Comparison of ENCODE assay signal across 12 cellular contexts in the genomic region with DNA sequence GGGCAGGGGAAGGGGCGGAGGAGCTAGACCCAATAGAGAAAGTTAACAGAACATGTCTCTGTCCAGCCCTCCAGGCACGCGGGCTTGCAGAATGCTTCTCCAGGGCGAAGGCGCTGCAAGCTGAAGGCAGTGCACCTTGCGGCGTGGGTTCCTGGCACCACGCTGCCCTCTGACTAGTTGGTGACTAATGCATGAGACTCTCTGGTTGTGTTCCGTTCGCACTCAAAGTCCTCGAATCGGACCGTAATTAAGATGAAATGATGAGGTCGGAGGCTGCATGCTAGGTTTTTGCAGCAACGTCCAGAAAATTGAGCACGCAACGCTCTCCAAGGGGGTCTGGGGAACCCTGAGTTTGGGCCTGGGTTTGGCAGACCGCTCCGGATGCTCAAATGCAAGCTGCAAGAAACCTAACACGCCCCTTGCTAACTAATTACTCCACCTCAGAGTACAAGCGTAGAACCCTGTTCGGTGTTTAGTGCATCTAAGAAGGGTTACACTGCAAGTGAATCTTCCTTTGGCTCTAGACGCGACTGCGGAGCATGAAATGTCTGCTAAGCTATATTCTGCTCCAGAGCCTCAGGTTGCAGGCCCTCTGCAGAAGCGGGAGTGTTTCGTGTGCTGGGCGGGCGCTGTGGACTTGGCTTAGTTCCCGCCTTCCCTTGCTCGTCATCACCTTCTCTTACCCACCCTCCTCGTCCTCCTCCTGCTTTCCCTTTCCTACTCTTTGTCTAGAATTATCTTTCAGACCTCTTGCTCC. TPM values are rescaled to one million over a fixed set of nuclear protein-coding genes. Genes with fewer than 3 reads are reported as not detected.
DNase-seq lines count a peak whose midpoint lies in the region; TF ChIP-seq lines count a peak whose summit lies in the region.
"Had no signal": no experiment of that assay in that cellular context is flagged by ENCODE, and none has a peak within 500 bp of the region (broad histone marks: within the 10 kb centered on the region; RNA-seq: fewer than 3 reads in every experiment).

No MANE protein-coding gene starts in this region.

- POLR2A ChIA-PET in CD8-positive, alpha-beta memory T cell (lab: Charles Lee): no interaction called here

- H3K27me3 ChIP-seq in CD8-positive, alpha-beta memory T cell (ENCODE audit: insufficient read depth, low read length, poor library complexity, severe bottlenecking): peaks cover 23% of the 10 kb centered on the region
- peaks cover 85% of the 10 kb centered on the region for H3K27me3 ChIP-seq in HUES6 (ENCODE audit: control insufficient read depth, insufficient read depth, low read length)
- H3K27me3 ChIP-seq in neural cell (ENCODE audit: insufficient read depth, low read depth, low read length): peaks cover 71% of the 10 kb centered on the region

- H3K9ac ChIP-seq in HUES6 (ENCODE audit: low read length) (no peak overlapping the region), neural cell (ENCODE audit: low read length) (no peak overlapping the region)

- no peak overlapping the region for H3K27ac Mint-ChIP-seq in CD8-positive, alpha-beta memory T cell
- H3K27ac Mint-ChIP-seq in dendritic cell treated with granulocyte-macrophage colony-stimulating factor and Interleukin-4, amounts not matched to agents 40 ng/mL and 50 ng/mL, for 4 days: no peak overlapping the region
- H3K27ac Mint-ChIP-seq: stimulated activated memory B cell treated with anti-CD40 and anti-IgM and Interleukin-4, amounts not matched to agents 10 μg/mL and 1 μg/mL and 100 μg/mL, for 72 hours had no signal

- no peaks in the 10 kb centered on the region for H3K9me2 ChIP-seq in neural cell (ENCODE audit: insufficient read depth, low read length)

- H3K27ac ChIP-seq in CD8-positive, alpha-beta memory T cell (ENCODE audit: low read depth, low read length): no peak overlapping the region
- H3K27ac ChIP-seq in HUES6 (ENCODE audit: low read depth, low read length) (no peak overlapping the region), neural cell (ENCODE audit: low read length) (no peak overlapping the region)

- no peaks in the 10 kb centered on the region for H3K9me3 Mint-ChIP-seq in CD8-positive, alpha-beta memory T cell
- H3K9me3 Mint-ChIP-seq in dendritic cell treated with granulocyte-macrophage colony-stimulating factor and Interleukin-4, amounts not matched to agents 40 ng/mL and 50 ng/mL, for 4 days: no peaks in the 10 kb centered on the region
- H3K9me3 Mint-ChIP-seq: stimulated activated memory B cell treated with anti-CD40 and anti-IgM and Interleukin-4, amounts not matched to agents 10 μg/mL and 1 μg/mL and 100 μg/mL, for 72 hours had no signal

- H3K4me2 ChIP-seq in neural cell (ENCODE audit: low read length): no peak overlapping the region

- intact Hi-C loops in dendritic cell treated with granulocyte-macrophage colony-stimulating factor and Interleukin-4, amounts not matched to agents 40 ng/mL and 50 ng/mL, for 4 days (cut with micrococcal nuclease): no loop called here

- H3K9me3 ChIP-seq in CD8-positive, alpha-beta memory T cell (ENCODE audit: low read length): no peaks in the 10 kb centered on the region
- H3K9me3 ChIP-seq in HUES6 (ENCODE audit: control insufficient read depth, insufficient read depth, low read depth, low read length) (no peaks in the 10 kb centered on the region; the same call in 1 of the 2 replicates), neural cell (ENCODE audit: low read length) (no peaks in the 10 kb centered on the region)

- no peak overlapping the region for H2AFZ ChIP-seq in neural cell (ENCODE audit: low read depth, low read length)

- no peaks in the 10 kb centered on the region for H3F3A ChIP-seq in neural cell (ENCODE audit: insufficient read depth, low read length, poor library complexity, severe bottlenecking)

- no peak for DNase-seq in CD8-positive, alpha-beta memory T cell
- DNase-seq in DMS153 (lab: John Stamatoyannopoulos, UW) (no peak), NOMO-1 treated with DMSO at 0.1 percent for 48 hours (lab: John Stamatoyannopoulos, UW; ENCODE audit: unreplicated experiment) (no peak), inferior parietal cortex (ENCODE audit: extremely low spot score) (no peak)
- DNase-seq: DND-41, midbrain, NCI-H1436 treated with DMSO at 0.1 percent for 48 hours, OCI-M1 had no signal

- H3K79me2 ChIP-seq in neural cell (replicated peaks; ENCODE audit: insufficient read depth, low read length): no peaks in the 10 kb centered on the region

- no peaks in the 10 kb centered on the region for H3K36me3 Mint-ChIP-seq in CD8-positive, alpha-beta memory T cell
- no peaks in the 10 kb centered on the region for H3K36me3 Mint-ChIP-seq in dendritic cell treated with granulocyte-macrophage colony-stimulating factor and Interleukin-4, amounts not matched to agents 40 ng/mL and 50 ng/mL, for 4 days (ENCODE audit: low read depth)
- H3K36me3 Mint-ChIP-seq: stimulated activated memory B cell treated with anti-CD40 and anti-IgM and Interleukin-4, amounts not matched to agents 10 μg/mL and 1 μg/mL and 100 μg/mL, for 72 hours had no signal

- CTCF ChIA-PET in CD8-positive, alpha-beta memory T cell (lab: Charles Lee): no interaction called here

- no peaks in the 10 kb centered on the region for H3K4me1 ChIP-seq in CD8-positive, alpha-beta memory T cell (ENCODE audit: insufficient read depth, low read length)
- peaks cover 3% of the 10 kb centered on the region; the same call in 1 of the 2 replicates for H3K4me1 ChIP-seq in HUES6 (ENCODE audit: control insufficient read depth, insufficient read depth, low read length)

- H3K27me3 Mint-ChIP-seq in CD8-positive, alpha-beta memory T cell: peaks cover 49 to 60% of the 10 kb centered on the region in 2 donors
- peaks cover 64% of the 10 kb centered on the region for H3K27me3 Mint-ChIP-seq in dendritic cell treated with granulocyte-macrophage colony-stimulating factor and Interleukin-4, amounts not matched to agents 40 ng/mL and 50 ng/mL, for 4 days

- H4K20me1 ChIP-seq in neural cell (ENCODE audit: insufficient read depth): no peaks in the 10 kb centered on the region

- no peak for TF ChIP-seq CTCF in neural cell (IDR thresholded peaks at IDR 0.05; ENCODE audit: poor library complexity, severe bottlenecking)

- peaks cover 5 to 21% (median 13%) of the 10 kb centered on the region in 3 donors for H3K4me1 Mint-ChIP-seq in CD8-positive, alpha-beta memory T cell
- peaks cover 23% of the 10 kb centered on the region for H3K4me1 Mint-ChIP-seq in dendritic cell treated with granulocyte-macrophage colony-stimulating factor and Interleukin-4, amounts not matched to agents 40 ng/mL and 50 ng/mL, for 4 days (ENCODE audit: low read depth)

- no peak for TF ChIP-seq RAD21 in neural cell (conservative IDR thresholded peaks at IDR 0.05)

- no peak overlapping the region for H3K4me3 ChIP-seq in CD8-positive, alpha-beta memory T cell (ENCODE audit: low read length)
- peak overlapping the region; percentile 49 for H3K4me3 ChIP-seq in HUES6 (ENCODE audit: low read depth, low read length)
- peak overlapping the region; percentile 10 for H3K4me3 ChIP-seq in neural cell (ENCODE audit: low read length)

- no peaks in the 10 kb centered on the region for H3K36me3 ChIP-seq in CD8-positive, alpha-beta memory T cell (ENCODE audit: insufficient read depth, low read length)
- H3K36me3 ChIP-seq in HUES6 (ENCODE audit: control insufficient read depth, insufficient read depth, low read length): no peaks in the 10 kb centered on the region
- H3K36me3 ChIP-seq in neural cell (ENCODE audit: insufficient read depth, low read length): no peaks in the 10 kb centered on the region

- H3K4me3 Mint-ChIP-seq in CD8-positive, alpha-beta memory T cell: peak overlapping the region in 6 of 7 donors; percentile 36 to 75 (median 56)
- peak overlapping the region; percentile 39 for H3K4me3 Mint-ChIP-seq in dendritic cell treated with granulocyte-macrophage colony-stimulating factor and Interleukin-4, amounts not matched to agents 40 ng/mL and 50 ng/mL, for 4 days

- no peak for TF ChIP-seq EP300 in neural cell (conservative IDR thresholded peaks at IDR 0.05; ENCODE audit: poor library complexity, severe bottlenecking)

TF ChIP-seq in neural cell, 6 proteins besides CTCF, POLR2A, EP300 and RAD21:
- TF ChIP-seq TAF1 (IDR thresholded peaks at IDR 0.05; ENCODE audit: low read depth) (no peak), POLR2AphosphoS5 (IDR thresholded peaks at IDR 0.05) (no peak), MXI1 (conservative IDR thresholded peaks at IDR 0.05; ENCODE audit: poor library complexity, severe bottlenecking) (no peak), SMC3 (conservative IDR thresholded peaks at IDR 0.05; ENCODE audit: poor library complexity) (no peak), EZH2 (IDR thresholded peaks at IDR 0.05; ENCODE audit: borderline replicate concordance, insufficient read depth, low read length, poor library complexity, severe bottlenecking) (no peak)
- TF ChIP-seq, protein P1, sequence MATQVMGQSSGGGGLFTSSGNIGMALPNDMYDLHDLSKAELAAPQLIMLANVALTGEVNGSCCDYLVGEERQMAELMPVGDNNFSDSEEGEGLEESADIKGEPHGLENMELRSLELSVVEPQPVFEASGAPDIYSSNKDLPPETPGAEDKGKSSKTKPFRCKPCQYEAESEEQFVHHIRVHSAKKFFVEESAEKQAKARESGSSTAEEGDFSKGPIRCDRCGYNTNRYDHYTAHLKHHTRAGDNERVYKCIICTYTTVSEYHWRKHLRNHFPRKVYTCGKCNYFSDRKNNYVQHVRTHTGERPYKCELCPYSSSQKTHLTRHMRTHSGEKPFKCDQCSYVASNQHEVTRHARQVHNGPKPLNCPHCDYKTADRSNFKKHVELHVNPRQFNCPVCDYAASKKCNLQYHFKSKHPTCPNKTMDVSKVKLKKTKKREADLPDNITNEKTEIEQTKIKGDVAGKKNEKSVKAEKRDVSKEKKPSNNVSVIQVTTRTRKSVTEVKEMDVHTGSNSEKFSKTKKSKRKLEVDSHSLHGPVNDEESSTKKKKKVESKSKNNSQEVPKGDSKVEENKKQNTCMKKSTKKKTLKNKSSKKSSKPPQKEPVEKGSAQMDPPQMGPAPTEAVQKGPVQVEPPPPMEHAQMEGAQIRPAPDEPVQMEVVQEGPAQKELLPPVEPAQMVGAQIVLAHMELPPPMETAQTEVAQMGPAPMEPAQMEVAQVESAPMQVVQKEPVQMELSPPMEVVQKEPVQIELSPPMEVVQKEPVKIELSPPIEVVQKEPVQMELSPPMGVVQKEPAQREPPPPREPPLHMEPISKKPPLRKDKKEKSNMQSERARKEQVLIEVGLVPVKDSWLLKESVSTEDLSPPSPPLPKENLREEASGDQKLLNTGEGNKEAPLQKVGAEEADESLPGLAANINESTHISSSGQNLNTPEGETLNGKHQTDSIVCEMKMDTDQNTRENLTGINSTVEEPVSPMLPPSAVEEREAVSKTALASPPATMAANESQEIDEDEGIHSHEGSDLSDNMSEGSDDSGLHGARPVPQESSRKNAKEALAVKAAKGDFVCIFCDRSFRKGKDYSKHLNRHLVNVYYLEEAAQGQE (IDR thresholded peaks at IDR 0.05; ENCODE audit: borderline replicate concordance): no peak

RNA-seq across cellular contexts. Expression of a gene that starts 57.1 kb away (rescaled TPM):
- 10 to 100 TPM; 11.3 to 11.7 TPM for total RNA-seq in CD8-positive, alpha-beta memory T cell
- 4.6 TPM for polyA plus RNA-seq in CD8-positive, alpha-beta memory T cell
- 4.7 and 6.3 TPM in 2 replicates for polyA plus RNA-seq in neural cell
- 11.9 and 12.8 TPM in 2 replicates for polyA minus RNA-seq in neural cell
